ENCODE assay signal across 25 cellular contexts in genomic region chr9:75019022-75019421, GRCh38.
"Had no signal": no experiment of that assay in that cellular context is flagged by ENCODE, and none has a peak within 500 bp of the region (broad histone marks: within the 10 kb centered on the region; RNA-seq: fewer than 3 reads in every experiment).

No MANE protein-coding gene starts in this region.

- H3K27me3 Mint-ChIP-seq: dendritic cell treated with granulocyte-macrophage colony-stimulating factor and Interleukin-4, amounts not matched to agents 40 ng/mL and 50 ng/mL, for 4 days; naive B cell; type B pancreatic cell had no signal

- H3K4me3 Mint-ChIP-seq: dendritic cell treated with granulocyte-macrophage colony-stimulating factor and Interleukin-4, amounts not matched to agents 40 ng/mL and 50 ng/mL, for 4 days; endodermal cell; mesothelial cell of epicardium; naive B cell; nephron progenitor cell; stimulated activated effector memory CD8-positive, alpha-beta T cell treated with anti-CD3 and anti-CD28 coated beads, Interleukin-12 subunit alpha, Interleukin-12 subunit beta, amount 100 ng/mL, for 72 hours; type B pancreatic cell had no signal

- DNase-seq: colonic mucosa; effector CD8-positive, alpha-beta T cell; endodermal cell; gastrocnemius medialis; head of caudate nucleus; mesenchymal stem cell; mucosa of descending colon; naive B cell; nephron progenitor cell; occipital lobe; ovary; posterior cingulate gyrus; psoas muscle; right cardiac atrium; sigmoid colon; stimulated activated CD4-positive, alpha-beta T cell treated with anti-CD3 and anti-CD28 coated beads, Interleukin-2, amount 100 ng/mL, for 24 hours; stimulated activated CD4-positive, alpha-beta T cell treated with anti-CD3 and anti-CD28 coated beads, Interleukin-4, amount 100 ng/mL, for 24 hours; stimulated activated naive CD8-positive, alpha-beta T cell treated with anti-CD3 and anti-CD28 coated beads, Interleukin-15, Interleukin-2, amounts not matched to agents 100 U/mL and 50 U/mL, for 24 hours; substantia nigra; testis; tibial artery had no signal

- H3K4me3 ChIP-seq: colonic mucosa, gastrocnemius medialis, mucosa of descending colon, ovary, psoas muscle, sigmoid colon, testis, tibial artery had no signal

- H3K36me3 ChIP-seq: colonic mucosa, gastrocnemius medialis, ovary, sigmoid colon, tibial artery had no signal

- H3K27me3 ChIP-seq: colonic mucosa, gastrocnemius medialis, ovary, sigmoid colon, testis, tibial artery had no signal

- H3K9me3 ChIP-seq: colonic mucosa, gastrocnemius medialis, mucosa of descending colon, ovary, psoas muscle, sigmoid colon, testis, tibial artery had no signal

- H3K9me3 Mint-ChIP-seq: dendritic cell treated with granulocyte-macrophage colony-stimulating factor and Interleukin-4, amounts not matched to agents 40 ng/mL and 50 ng/mL, for 4 days; endodermal cell; mesothelial cell of epicardium; naive B cell; stimulated activated effector memory CD8-positive, alpha-beta T cell treated with anti-CD3 and anti-CD28 coated beads, Interleukin-12 subunit alpha, Interleukin-12 subunit beta, amount 100 ng/mL, for 72 hours; type B pancreatic cell had no signal

- H3K27ac ChIP-seq: colonic mucosa, gastrocnemius medialis, ovary, psoas muscle, sigmoid colon, testis, tibial artery had no signal

- ATAC-seq: gastrocnemius medialis; mucosa of descending colon; psoas muscle; right cardiac atrium; stimulated activated effector memory CD8-positive, alpha-beta T cell treated with anti-CD3 and anti-CD28 coated beads, Interleukin-12 subunit alpha, Interleukin-12 subunit beta, amount 100 ng/mL, for 72 hours; stimulated activated naive CD8-positive, alpha-beta T cell treated with anti-CD3 and anti-CD28 coated beads, Interleukin-15, Interleukin-2, amounts not matched to agents 100 U/mL and 50 U/mL, for 24 hours had no signal

- H3K27ac Mint-ChIP-seq: dendritic cell treated with granulocyte-macrophage colony-stimulating factor and Interleukin-4, amounts not matched to agents 40 ng/mL and 50 ng/mL, for 4 days; nephron progenitor cell; stimulated activated effector memory CD8-positive, alpha-beta T cell treated with anti-CD3 and anti-CD28 coated beads, Interleukin-12 subunit alpha, Interleukin-12 subunit beta, amount 100 ng/mL, for 72 hours; type B pancreatic cell had no signal

- H3K4me1 ChIP-seq: colonic mucosa, psoas muscle, sigmoid colon, testis, tibial artery had no signal
